1 cellular context compared by ENCODE assay signal in genomic region chr6:67896476-67896875, GRCh38.
TF ChIP-seq lines count a peak whose summit lies in the region.

No MANE protein-coding gene starts in this region.

TF ChIP-seq in K562, 482 proteins besides CTCF, POLR2A, EP300 and RAD21 (continued from another document):
- TF ChIP-seq ZNF518B (CRISPR knock-in tag; IDR thresholded peaks at IDR 0.05) = no peak
- no peak; a peak in 1 of 3 replicates for TF ChIP-seq CBX3 (IDR thresholded peaks at IDR 0.05; ENCODE audit: borderline replicate concordance in 1 of 2, low read length in 2 of 2)
- TF ChIP-seq CBX1 (IDR thresholded peaks at IDR 0.05; ENCODE audit: low read depth) = no peak
